In genomic region chr1:205670611-205671430, GRCh38 we compare ENCODE assay signal across 14 cellular contexts. TPM values are rescaled to one million over a fixed set of nuclear protein-coding genes. Genes with fewer than 3 reads are reported as not detected.
DNase-seq lines count a peak whose midpoint lies in the region; ATAC-seq and TF ChIP-seq lines count a peak whose summit lies in the region.
"Had no signal": no experiment of that assay in that cellular context is flagged by ENCODE, and none has a peak within 500 bp of the region (broad histone marks: within the 10 kb centered on the region; RNA-seq: fewer than 3 reads in every experiment).

No MANE protein-coding gene starts in this region.

- peaks cover 24 to 97% (median 70%) of the 10 kb centered on the region in 6 donors for H3K4me1 ChIP-seq in spleen
- H3K4me1 ChIP-seq: upper lobe of right lung had no signal

- H3K27ac ChIP-seq in WERI-Rb-1 = peak overlapping the region; percentile 95
- peak overlapping the region in 7 of 8 donors; percentile 19 to 82 (median 76) for H3K27ac ChIP-seq in spleen
- H3K27ac ChIP-seq: upper lobe of right lung had no signal

- no peak for TF ChIP-seq CTCF in WERI-Rb-1 (IDR thresholded peaks at IDR 0.05; ENCODE audit: low read depth, low read length)
- TF ChIP-seq CTCF in spleen (IDR thresholded peaks at IDR 0.05 in 8 of 11, conservative IDR thresholded peaks at IDR 0.05 in 3 of 11) = no peak

- H3K4me3 ChIP-seq in WERI-Rb-1 (ENCODE audit: low read depth, low read length) (peak overlapping the region; percentile 28), spleen (peak overlapping the region in 1 of 8 donors; percentile 54)
- H3K4me3 ChIP-seq: upper lobe of right lung had no signal

- no peak for TF ChIP-seq POLR2A in spleen (IDR thresholded peaks at IDR 0.05)

- ATAC-seq in left lobe of liver = peak; percentile 80
- ATAC-seq: natural killer cell, PC-3, upper lobe of right lung had no signal

- peak; percentile 39 for DNase-seq in NCI-H2107 treated with DMSO at 0.1 percent for 48 hours (lab: John Stamatoyannopoulos, UW; ENCODE audit: unreplicated experiment)
- DNase-seq in NCI-H2107 (lab: John Stamatoyannopoulos, UW) = no peak
- DNase-seq in WERI-Rb-1 = peak; percentile 100
- peak; percentile 95 for DNase-seq in left lobe of liver (ENCODE audit: low spot score)
- no peak for DNase-seq in spleen
- DNase-seq in AML-193 (lab: John Stamatoyannopoulos, UW) = no peak
- DNase-seq in activated CD4-positive, CD25-positive, alpha-beta regulatory T cell (lab: John Stamatoyannopoulos, UW) = no peak
- DNase-seq in OCI-M2 (lab: John Stamatoyannopoulos, UW; ENCODE audit: unreplicated experiment) = no peak
- DNase-seq: activated CD4-positive, alpha-beta T cell treated with anti-CD3 and anti-CD28 coated beads, Interleukin-2, amount 50 U/mL, for 48 hours; HFFc6; natural killer cell; PC-3; T-helper 2 cell; upper lobe of right lung had no signal

- intact Hi-C loops in spleen (cut with DNase I; ENCODE audit: low total_unique reads) = no loop called here

- H3K36me3 ChIP-seq in WERI-Rb-1 (peaks cover 5% of the 10 kb centered on the region; the same call in 1 of the 2 replicates), spleen (no peaks in the 10 kb centered on the region)
- H3K36me3 ChIP-seq: upper lobe of right lung had no signal

- WGBS in spleen, 5 donors = 71 to 90% (median 83%) methylated on average over 10 to 13 of the region's 13 CpGs

- no peaks in the 10 kb centered on the region for H3K9me3 ChIP-seq in WERI-Rb-1 (ENCODE audit: severe bottlenecking)
- H3K9me3 ChIP-seq in spleen = no peaks in the 10 kb centered on the region
- H3K9me3 ChIP-seq: upper lobe of right lung had no signal

- no peaks in the 10 kb centered on the region for H3K27me3 ChIP-seq in WERI-Rb-1 (ENCODE audit: insufficient read depth, low read depth, severe bottlenecking)
- peaks cover 0 to 8% (median 0%) of the 10 kb centered on the region in 7 donors for H3K27me3 ChIP-seq in spleen (replicated peaks in 1 of 7)
- H3K27me3 ChIP-seq: upper lobe of right lung had no signal

RNA-seq across cellular contexts. Expression of gene SLC45A3, which starts 9.5 kb away (rescaled TPM):
- total RNA-seq in left lobe of liver (21.2 TPM), spleen (10 to 100 TPM; 22.8 to 43.7 (median 30.4) TPM)
- 10 to 100 TPM; 16.8 to 41.5 (median 36.0) TPM for polyA plus RNA-seq in spleen

RNA-seq across cellular contexts. Expression of gene ELK4, which starts 39.0 kb away (rescaled TPM):
- total RNA-seq in left lobe of liver (29.9 TPM), spleen (100 to 1,000 TPM in 4 of 7 donors, 10 to 100 TPM in 3; 50.9 to 109 (median 102) TPM)
- 10 to 100 TPM in 1 of 3 donors, 1 to 10 TPM in 2; 8.5 to 12.5 (median 9.8) TPM for polyA plus RNA-seq in spleen

Comparison
In these comparisons a context has a peak if more than half of its experiments do, and no peak if none do; other contexts are left out.
1. DNase-seq: peak in NCI-H2107 treated with DMSO at 0.1 percent for 48 hours (single experiment), WERI-Rb-1 (single experiment) and left lobe of liver (single experiment); none in NCI-H2107 (single experiment), spleen (single experiment), AML-193 (0 of 2), activated CD4-positive, CD25-positive, alpha-beta regulatory T cell (0 of 4) and OCI-M2 (single experiment).